In the genomic region with DNA sequence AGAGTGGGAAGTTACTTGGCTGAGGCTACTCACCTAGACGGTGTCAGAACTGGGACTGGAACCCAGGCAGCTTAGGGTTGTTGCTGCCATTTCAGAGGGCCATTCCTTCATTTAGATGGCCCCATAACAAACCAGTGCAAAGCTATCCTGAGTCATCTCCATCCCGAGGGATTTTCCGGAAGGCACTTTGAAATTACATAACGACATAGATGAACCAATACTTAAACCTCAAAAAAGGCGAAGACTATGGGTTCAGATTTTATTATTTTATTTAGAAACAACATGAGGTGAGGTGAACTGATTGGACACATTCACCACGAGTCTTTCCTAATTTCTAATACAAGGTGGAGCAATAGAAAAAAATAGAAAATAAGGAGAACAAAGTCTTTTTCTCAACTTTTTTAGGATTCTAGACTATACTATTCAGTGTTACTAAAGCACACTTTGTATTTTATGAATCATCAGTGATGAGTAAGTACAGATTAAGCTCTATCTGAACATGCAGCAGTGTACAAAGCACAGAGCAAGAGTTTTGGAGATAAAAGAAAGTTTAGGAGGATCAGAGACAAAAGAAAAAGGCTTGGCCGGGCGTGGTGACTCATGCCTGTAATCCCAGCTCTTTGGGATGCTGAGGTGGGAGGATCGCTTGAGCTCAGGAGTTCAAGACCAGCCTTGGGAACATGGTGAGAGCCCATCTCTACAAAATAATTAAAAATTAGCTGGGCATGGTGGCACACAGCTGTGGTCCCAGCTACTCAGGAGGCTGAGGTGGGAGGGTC, we compare ENCODE assay signal across 12 cellular contexts.
A peak's percentile ranks its signal among the peaks of the same experiment; 100 is the strongest.
DNase-seq lines count a peak whose midpoint lies in the region; ATAC-seq and TF ChIP-seq lines count a peak whose summit lies in the region.
"Had no signal": no experiment of that assay in that cellular context is flagged by ENCODE, and none has a peak within 500 bp of the region (broad histone marks: within the 10 kb centered on the region; RNA-seq: fewer than 3 reads in every experiment).

No MANE protein-coding gene starts in this region.

- no peaks in the 10 kb centered on the region for H3K36me3 ChIP-seq in esophagus (ENCODE audit: control insufficient read depth in 2 of 2, insufficient read depth in 2 of 2, low read length in 1 of 2)
- H3K36me3 ChIP-seq: pancreas had no signal

- ATAC-seq in HG02642 (IDR thresholded peaks at IDR 0.05; ENCODE audit: poor library complexity, unreplicated experiment) (no peak), HG03108 (IDR thresholded peaks at IDR 0.05; ENCODE audit: unreplicated experiment) (no peak), HG03280 (IDR thresholded peaks at IDR 0.05; ENCODE audit: unreplicated experiment) (no peak)
- ATAC-seq in effector memory CD8-positive, alpha-beta T cell (replicated peaks), result no peak

- WGBS in esophagus, 2 donors, result 50 to 64% methylated on average over 9 of the region's 9 CpGs

- DNase-seq in GM03348 (ENCODE audit: low spot score) (peak; percentile 37), RKO (ENCODE audit: low spot score) (peak; percentile 90), osteocyte (ENCODE audit: extremely low spot score, unreplicated experiment) (peak; percentile 32)
- no peak for DNase-seq in effector memory CD8-positive, alpha-beta T cell
- DNase-seq: DMS153, NCI-H2171, pancreas had no signal

- peaks cover 21% of the 10 kb centered on the region for H3K36me3 Mint-ChIP-seq in osteocyte (ENCODE audit: unreplicated experiment)
- H3K36me3 Mint-ChIP-seq in effector memory CD8-positive, alpha-beta T cell (ENCODE audit: insufficient read depth), result peaks cover 4% of the 10 kb centered on the region

- no peak for TF ChIP-seq CTCF in osteocyte (IDR thresholded peaks at IDR 0.05)

- peak overlapping the region; percentile 1 for H3K27ac Mint-ChIP-seq in osteocyte (ENCODE audit: unreplicated experiment)
- H3K27ac Mint-ChIP-seq in effector memory CD8-positive, alpha-beta T cell, result no peak overlapping the region

- H3K9me3 ChIP-seq in esophagus (ENCODE audit: control insufficient read depth in 2 of 2, insufficient read depth in 1 of 2, low read depth in 1 of 2, low read length in 1 of 2), result no peaks in the 10 kb centered on the region
- H3K9me3 ChIP-seq: pancreas had no signal

- H3K4me3 ChIP-seq in esophagus (ENCODE audit: low read depth in 1 of 2, low read length in 2 of 2), result no peak overlapping the region
- H3K4me3 ChIP-seq: pancreas had no signal

- H3K27me3 ChIP-seq in esophagus (ENCODE audit: control insufficient read depth in 1 of 2, insufficient read depth in 2 of 2, low read length in 2 of 2), result no peaks in the 10 kb centered on the region
- H3K27me3 ChIP-seq: pancreas had no signal

- H3K27ac ChIP-seq in esophagus (ENCODE audit: low read depth in 2 of 2, low read length in 1 of 2), result peak overlapping the region; percentile 77 to 87
- H3K27ac ChIP-seq: pancreas had no signal

- H3K4me3 Mint-ChIP-seq in osteocyte (ENCODE audit: unreplicated experiment), result no peak overlapping the region
- no peak overlapping the region for H3K4me3 Mint-ChIP-seq in effector memory CD8-positive, alpha-beta T cell
- H3K4me3 Mint-ChIP-seq: central memory CD8-positive, alpha-beta T cell had no signal

- H3K27me3 Mint-ChIP-seq in osteocyte (ENCODE audit: unreplicated experiment), result no peaks in the 10 kb centered on the region
- H3K27me3 Mint-ChIP-seq in effector memory CD8-positive, alpha-beta T cell, result no peaks in the 10 kb centered on the region
- H3K27me3 Mint-ChIP-seq: central memory CD8-positive, alpha-beta T cell had no signal

- peaks cover 3% of the 10 kb centered on the region for H3K9me3 Mint-ChIP-seq in osteocyte (ENCODE audit: unreplicated experiment)
- peaks cover 0 to 2% of the 10 kb centered on the region in 2 donors for H3K9me3 Mint-ChIP-seq in effector memory CD8-positive, alpha-beta T cell

- peaks cover 40% of the 10 kb centered on the region for H3K4me1 Mint-ChIP-seq in osteocyte (ENCODE audit: unreplicated experiment)
- peaks cover 8 to 26% of the 10 kb centered on the region in 2 donors for H3K4me1 Mint-ChIP-seq in effector memory CD8-positive, alpha-beta T cell (ENCODE audit: low read depth in 2 of 2)

- peaks cover 0 to 10% of the 10 kb centered on the region in 2 donors for H3K4me1 ChIP-seq in esophagus (ENCODE audit: control insufficient read depth in 2 of 2, insufficient read depth in 2 of 2, low read length in 1 of 2)

Comparison
In these comparisons a context has a peak if more than half of its experiments do, and no peak if none do; other contexts are left out.
1. DNase-seq: peak in GM03348 (single experiment), RKO (single experiment) and osteocyte (single experiment); none in effector memory CD8-positive, alpha-beta T cell (0 of 3).